In genomic region chr11:75214411-75214821, GRCh38 we compare ENCODE assay signal across 8 cellular contexts.
DNase-seq lines count a peak whose midpoint lies in the region; ATAC-seq and TF ChIP-seq lines count a peak whose summit lies in the region.

No MANE protein-coding gene starts in this region.

- H3K4me3 ChIP-seq in astrocyte of the cerebellum (ENCODE audit: low read depth, low read length): no peak overlapping the region

- ATAC-seq in GM21619 (IDR thresholded peaks at IDR 0.05; ENCODE audit: unreplicated experiment): no peak
- ATAC-seq in GM19463 (IDR thresholded peaks at IDR 0.05; ENCODE audit: unreplicated experiment): no peak

- in situ Hi-C loops in astrocyte of the cerebellum (cut with HindIII; ENCODE audit: low sequenced_read_pairs): no loop called here

- TF ChIP-seq CTCF in astrocyte of the cerebellum (IDR thresholded peaks at IDR 0.05; ENCODE audit: low read depth, low read length, missing control alignments): peak; percentile 60

- peak; percentile 8 for DNase-seq in COR-L47 (lab: John Stamatoyannopoulos, UW)
- DNase-seq in KG1 (lab: John Stamatoyannopoulos, UW): peak; percentile 89
- peak; percentile 79 for DNase-seq in T-helper 9 cell
- peak; percentile 68 for DNase-seq in astrocyte of the cerebellum (ENCODE audit: low read depth)
- DNase-seq in islet precursor cell: peak; percentile 96
- DNase-seq in stimulated activated CD4-positive, alpha-beta T cell treated with anti-CD3 and anti-CD28 coated beads, Interleukin-2, amount 100 ng/mL, for 4 hours (ENCODE audit: low read depth): peak; percentile 51

Comparison
In these comparisons a context has a peak if more than half of its experiments do, and no peak if none do; other contexts are left out.
1. DNase-seq: peak in every context shown above with its lines; median percentile 96 in islet precursor cell; 89 in KG1; 79 in T-helper 9 cell; 68 in astrocyte of the cerebellum; 51 in stimulated activated CD4-positive, alpha-beta T cell treated with anti-CD3 and anti-CD28 coated beads, Interleukin-2, amount 100 ng/mL, for 4 hours; 8 in COR-L47.